20 cellular contexts compared by ENCODE assay signal in the genomic region with DNA sequence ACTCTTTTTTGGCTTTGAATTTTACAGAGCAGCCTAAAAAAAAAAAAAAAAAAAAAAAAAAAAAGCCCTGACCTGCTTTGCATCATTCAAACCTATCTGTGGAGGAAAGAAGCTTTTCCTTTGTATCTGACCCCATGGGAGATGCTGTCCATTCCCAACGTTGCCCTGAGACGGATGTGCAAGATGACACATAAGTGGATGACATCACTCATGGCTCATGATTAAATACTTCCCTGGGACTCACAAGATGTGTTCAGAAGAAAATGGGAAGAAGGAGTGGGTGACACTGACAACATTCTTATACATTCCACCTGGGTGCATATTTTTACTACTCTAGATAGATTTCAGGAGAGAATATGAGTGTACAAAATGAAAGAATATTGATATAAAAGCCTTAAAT.
"Had no signal": no experiment of that assay in that cellular context is flagged by ENCODE, and none has a peak within 500 bp of the region (broad histone marks: within the 10 kb centered on the region; RNA-seq: fewer than 3 reads in every experiment).

No MANE protein-coding gene starts in this region.

- H3K4me3 Mint-ChIP-seq: natural killer cell had no signal

- H3K4me1 ChIP-seq: esophagus muscularis mucosa, lower lobe of right lung, psoas muscle, spleen, thyroid gland had no signal

- H3K4me3 ChIP-seq: esophagus muscularis mucosa, lower lobe of right lung, ovary, psoas muscle, spleen, thyroid gland had no signal

- H3K36me3 ChIP-seq: esophagus muscularis mucosa, lower lobe of right lung, ovary, spleen, thyroid gland, WERI-Rb-1 had no signal

- H3K27ac Mint-ChIP-seq: natural killer cell had no signal

- H3K27me3 ChIP-seq: esophagus muscularis mucosa, ovary, spleen, thyroid gland had no signal

- H3K4me1 Mint-ChIP-seq: natural killer cell had no signal

- H3K27ac ChIP-seq: esophagus muscularis mucosa, lower lobe of right lung, ovary, psoas muscle, spleen, thyroid gland, WERI-Rb-1 had no signal

- ATAC-seq: lower lobe of right lung, natural killer cell, psoas muscle, sciatic nerve had no signal

- H3K36me3 Mint-ChIP-seq: natural killer cell had no signal

- H3K9me3 ChIP-seq: esophagus muscularis mucosa, lower lobe of right lung, ovary, psoas muscle, thyroid gland had no signal

- DNase-seq: activated CD4-positive, alpha-beta T cell treated with anti-CD3 and anti-CD28 coated beads for 1 hour; activated CD8-positive, alpha-beta memory T cell treated with anti-CD3 and anti-CD28 coated beads for 24 hours; activated CD8-positive, alpha-beta memory T cell treated with anti-CD3 and anti-CD28 coated beads, Interleukin-2, amount 50 U/mL, for 48 hours; activated effector memory CD4-positive, alpha-beta T cell treated with anti-CD3 and anti-CD28 coated beads, Interleukin-2, amount 50 U/mL, for 16 hours; activated naive CD4-positive, alpha-beta T cell treated with anti-CD3 and anti-CD28 coated beads, Interleukin-2, amount 50 U/mL, for 16 hours; activated T-cell treated with anti-CD3 and anti-CD28 coated beads, Interleukin-2, amount 50 U/mL, for 48 hours; aorta; effector CD4-positive, alpha-beta T cell; hypothalamus; islet precursor cell; lower lobe of right lung; natural killer cell; ovary; psoas muscle; spleen; stimulated activated naive CD4-positive, alpha-beta T cell; thyroid gland; WERI-Rb-1 had no signal
